19 cellular contexts compared by ENCODE assay signal in the genomic region with DNA sequence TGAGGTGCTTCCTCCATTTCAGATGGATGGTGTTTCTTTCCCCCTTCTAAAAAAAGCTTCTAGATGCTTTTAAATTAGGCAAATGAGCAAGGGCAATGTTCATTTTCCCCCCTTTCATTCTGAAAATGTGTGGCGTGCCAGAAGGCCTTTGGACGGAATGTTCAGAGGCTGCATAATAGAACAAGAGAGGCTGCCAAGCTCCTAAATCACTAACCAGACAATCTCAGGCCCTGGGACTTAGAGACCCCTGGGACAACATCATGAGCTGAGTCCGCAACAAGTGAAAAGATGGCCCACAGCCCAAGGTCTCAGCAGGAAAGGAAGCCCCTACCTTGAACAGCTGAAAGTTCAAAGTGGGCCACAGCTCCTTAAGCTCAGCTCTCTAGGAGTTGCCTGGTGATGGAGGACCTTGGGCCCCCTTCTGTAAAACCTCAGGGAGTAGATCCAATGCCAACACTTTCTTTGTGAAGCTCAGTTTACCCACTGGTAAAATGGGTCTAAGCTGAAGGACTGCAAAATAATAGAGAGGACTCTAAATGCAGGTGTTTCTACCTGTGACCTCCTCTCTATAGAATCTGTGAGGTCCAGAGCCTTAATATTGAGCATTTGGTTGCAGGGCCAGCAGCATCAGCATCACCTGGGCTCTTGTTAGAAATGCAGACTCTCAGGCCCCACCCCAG.
DNase-seq lines count a peak whose midpoint lies in the region; ATAC-seq and TF ChIP-seq lines count a peak whose summit lies in the region.
"Had no signal": no experiment of that assay in that cellular context is flagged by ENCODE, and none has a peak within 500 bp of the region (broad histone marks: within the 10 kb centered on the region; RNA-seq: fewer than 3 reads in every experiment).

No MANE protein-coding gene starts in this region.

- ATAC-seq in left lung (no peak), HG02885 (IDR thresholded peaks at IDR 0.05; ENCODE audit: poor library complexity, unreplicated experiment) (no peak), GM18517 (IDR thresholded peaks at IDR 0.05; ENCODE audit: unreplicated experiment) (no peak)
- ATAC-seq: HCT116; naive thymus-derived CD8-positive, alpha-beta T cell had no signal

- no peak for TF ChIP-seq POLR2A in uterus (IDR thresholded peaks at IDR 0.05)

- no peaks in the 10 kb centered on the region for H3K36me3 ChIP-seq in left lung
- H3K36me3 ChIP-seq in rectal smooth muscle tissue (ENCODE audit: control insufficient read depth, insufficient read depth, low read length) = no peaks in the 10 kb centered on the region
- no peaks in the 10 kb centered on the region for H3K36me3 ChIP-seq in uterus
- H3K36me3 ChIP-seq: BLaER1 had no signal

- H3K27me3 ChIP-seq in left lung (no peaks in the 10 kb centered on the region), rectal smooth muscle tissue (ENCODE audit: control insufficient read depth, insufficient read depth, low read length) (peaks cover 3% of the 10 kb centered on the region), uterus (no peaks in the 10 kb centered on the region)
- H3K27me3 ChIP-seq: BLaER1 had no signal

- no peak for DNase-seq in coronary artery (ENCODE audit: low spot score)
- DNase-seq in left lung = no peak
- DNase-seq in uterus = peak; percentile 79 to 89
- no peak for DNase-seq in GM03348 (ENCODE audit: low spot score)
- DNase-seq: activated CD4-positive, alpha-beta T cell treated with anti-CD3 and anti-CD28 coated beads, Interleukin-2, amount 10 ng/mL, durations not matched to agents 24 days and 14 days; amniotic stem cell; foreskin fibroblast; Karpas-422; naive thymus-derived CD8-positive, alpha-beta T cell; NCI-H1694; NCI-H82; SHP77 treated with DMSO at 0.1 percent for 48 hours had no signal

- no peak for TF ChIP-seq CTCF in coronary artery (IDR thresholded peaks at IDR 0.05)
- no peak for TF ChIP-seq CTCF in left lung (IDR thresholded peaks at IDR 0.05)
- TF ChIP-seq CTCF in uterus (IDR thresholded peaks at IDR 0.05) = no peak

- H3K9ac ChIP-seq in rectal smooth muscle tissue (ENCODE audit: low read length) = no peak overlapping the region
- H3K9ac ChIP-seq: BLaER1 had no signal

- H3K27ac ChIP-seq in coronary artery = peak overlapping the region; percentile 65 to 87
- H3K27ac ChIP-seq in left lung = peak overlapping the region; percentile 37 to 54
- H3K27ac ChIP-seq in rectal smooth muscle tissue (ENCODE audit: low read depth, low read length) = peak overlapping the region; percentile 70
- peak overlapping the region; percentile 85 to 97 for H3K27ac ChIP-seq in uterus
- H3K27ac ChIP-seq: BLaER1, HL-60 had no signal

- H3K9me3 ChIP-seq in left lung (peaks cover 0 to 6% of the 10 kb centered on the region in 2 donors), uterus (peaks cover 0 to 6% of the 10 kb centered on the region in 2 donors)
- H3K9me3 ChIP-seq: BLaER1 had no signal

- intact Hi-C loops in left lung (cut with DNase I) (no loop called here), uterus (cut with DNase I; ENCODE audit: low total_unique reads) (no loop called here)

- H3K4me1 ChIP-seq in left lung = peaks cover 9 to 16% of the 10 kb centered on the region in 2 donors
- peaks cover 30% of the 10 kb centered on the region for H3K4me1 ChIP-seq in rectal smooth muscle tissue (ENCODE audit: control insufficient read depth, insufficient read depth, low read length)
- peaks cover 10 to 21% of the 10 kb centered on the region in 2 donors for H3K4me1 ChIP-seq in uterus
- H3K4me1 ChIP-seq: BLaER1 had no signal

- H3K4me3 ChIP-seq in coronary artery = no peak overlapping the region
- no peak overlapping the region for H3K4me3 ChIP-seq in left lung
- no peak overlapping the region for H3K4me3 ChIP-seq in rectal smooth muscle tissue (ENCODE audit: low read length)
- no peak overlapping the region for H3K4me3 ChIP-seq in uterus
- H3K4me3 ChIP-seq: BLaER1, skin epidermis had no signal

Comparison
In these comparisons a context has a peak if more than half of its experiments do, and no peak if none do; other contexts are left out.
1. DNase-seq: peak in uterus (2 of 2); none in coronary artery (single experiment), left lung (0 of 2) and GM03348 (single experiment).
2. Peak in every context shown above with its lines, with median percentiles within 50 percentile points of each other: H3K27ac ChIP-seq.